In genomic region chr6:157272866-157273755, GRCh38 we compare ENCODE assay signal across 8 cellular contexts. TPM values are rescaled to one million over a fixed set of nuclear protein-coding genes. Genes with fewer than 3 reads are reported as not detected.
A peak's percentile ranks its signal among the peaks of the same experiment; 100 is the strongest.
DNase-seq lines count a peak whose midpoint lies in the region; ATAC-seq lines count a peak whose summit lies in the region.

No MANE protein-coding gene starts in this region.

- peak; percentile 35 for ATAC-seq in central memory CD8-positive, alpha-beta T cell (replicated peaks; ENCODE audit: extremely low read depth, poor library complexity, severe bottlenecking)

- peak overlapping the region; percentile 93 for H3K4me3 Mint-ChIP-seq in central memory CD8-positive, alpha-beta T cell

- H3K4me1 Mint-ChIP-seq in central memory CD8-positive, alpha-beta T cell = peaks cover 14% of the 10 kb centered on the region

- H3K27me3 Mint-ChIP-seq in central memory CD8-positive, alpha-beta T cell = no peaks in the 10 kb centered on the region

- no peak overlapping the region for H3K27ac Mint-ChIP-seq in central memory CD8-positive, alpha-beta T cell (ENCODE audit: low read depth)

- in situ Hi-C loops in SK-MEL-5 (cut with HindIII; ENCODE audit: low pct_unique_long_range_greater_than_20kb, low sequenced_read_pairs) = no loop called here

- H3K9me3 Mint-ChIP-seq in central memory CD8-positive, alpha-beta T cell = peaks cover 11% of the 10 kb centered on the region

- peaks cover 12% of the 10 kb centered on the region for H3K36me3 Mint-ChIP-seq in central memory CD8-positive, alpha-beta T cell (ENCODE audit: insufficient read depth)

- DNase-seq in SIG-M5 treated with dmso at 0.1 percent for 504 hours (lab: John Stamatoyannopoulos, UW; ENCODE audit: unreplicated experiment) = peak; percentile 13
- DNase-seq in SIG-M5 (lab: John Stamatoyannopoulos, UW) = no peak
- peak; percentile 36 for DNase-seq in SK-MEL-5 (ENCODE audit: low read depth, low spot score)
- DNase-seq in central memory CD8-positive, alpha-beta T cell (ENCODE audit: low spot score in 2 of 2) = no peak
- DNase-seq in stimulated activated naive CD4-positive, alpha-beta T cell treated with Interleukin-2 at 50 U/mL for 16 hours (lab: John Stamatoyannopoulos, UW) = peak; percentile 3
- no peak for DNase-seq in NCI-H2196 (lab: John Stamatoyannopoulos, UW; ENCODE audit: unreplicated experiment)
- DNase-seq in DMS153 (lab: John Stamatoyannopoulos, UW) = no peak
- DNase-seq in epidermal melanocyte (ENCODE audit: insufficient read length, low spot score) = no peak

RNA-seq across cellular contexts. Expression of gene TMEM242, which starts 50.2 kb away (rescaled TPM):
- total RNA-seq in SK-MEL-5 (2014; rRNA removed; shearing (Covaris generic)) = 6.6 and 10.9 TPM in 2 replicates
- polyA plus RNA-seq in SK-MEL-5 (2015; cell fraction: cytosol; rRNA removed) = 5.1 and 6.0 TPM in 2 replicates
- 3.6 and 8.7 TPM in 2 replicates for polyA plus RNA-seq in SK-MEL-5 (2015; cell fraction: nucleus; rRNA removed)

Comparison
In these comparisons a context has a peak if more than half of its experiments do, and no peak if none do; other contexts are left out.
1. DNase-seq: peak in SIG-M5 treated with dmso at 0.1 percent for 504 hours (single experiment), SK-MEL-5 (single experiment) and stimulated activated naive CD4-positive, alpha-beta T cell treated with Interleukin-2 at 50 U/mL for 16 hours (single experiment); none in SIG-M5 (single experiment), central memory CD8-positive, alpha-beta T cell (0 of 2), NCI-H2196 (single experiment), DMS153 (single experiment) and epidermal melanocyte (single experiment).